ENCODE assay signal across 3 cellular contexts in genomic region chr2:207754498-207755383, GRCh38.
TF ChIP-seq lines count a peak whose summit lies in the region.

No MANE protein-coding gene starts in this region.

TF ChIP-seq in GM12891, 5 proteins besides CTCF, POLR2A, EP300 and RAD21 (continued from another document):
- no peak for TF ChIP-seq TAF1 (IDR thresholded peaks at IDR 0.05; ENCODE audit: low read depth, low read length)

TF ChIP-seq in PFSK-1, 5 proteins besides CTCF, POLR2A, EP300 and RAD21 (continued from another document):
- TF ChIP-seq SIN3A (IDR thresholded peaks at IDR 0.05; ENCODE audit: borderline replicate concordance, insufficient read depth, low read length) (no peak), REST (IDR thresholded peaks at IDR 0.05; ENCODE audit: insufficient read depth in 1 of 2, low read depth in 2 of 2, low read length in 2 of 2) (no peak)

TF ChIP-seq in endothelial cell of umbilical vein, 7 proteins besides CTCF, POLR2A, EP300 and RAD21 (continued from another document):
- TF ChIP-seq POLR2AphosphoS5 (IDR thresholded peaks at IDR 0.05; ENCODE audit: insufficient read depth, low read depth, low read length) (no peak), MYC (IDR thresholded peaks at IDR 0.05; ENCODE audit: low read depth, low read length) (no peak), GATA2 (IDR thresholded peaks at IDR 0.05; ENCODE audit: insufficient read depth, insufficient read length, low read depth, low read length) (no peak), FOS (IDR thresholded peaks at IDR 0.05; ENCODE audit: borderline replicate concordance, insufficient read depth, low read length) (no peak)
TF ChIP-seq in endothelial cell of umbilical vein: peak in this region for 0.
